Comparison of ENCODE assay signal across 8 cellular contexts in genomic region chr16:55711959-55712876, GRCh38. TPM values are rescaled to one million over a fixed set of nuclear protein-coding genes. Genes with fewer than 3 reads are reported as not detected.
DNase-seq lines count a peak whose midpoint lies in the region; ATAC-seq, FAIRE-seq and TF ChIP-seq lines count a peak whose summit lies in the region.

No MANE protein-coding gene starts in this region.

- peak; percentile 37 for TF ChIP-seq CTCF in HL-60 (IDR thresholded peaks at IDR 0.05; ENCODE audit: insufficient read depth, low read length)
- TF ChIP-seq CTCF in PC-3 (conservative IDR thresholded peaks at IDR 0.05; ENCODE audit: low read depth, low read length): peak; percentile 67
- TF ChIP-seq CTCF in transverse colon (IDR thresholded peaks at IDR 0.05): peak; percentile 51 to 64 (median 55)

- no peak overlapping the region for H3K4ac ChIP-seq in neuronal stem cell (ENCODE audit: low read length)

- WGBS in neuronal stem cell (ENCODE audit: extremely low coverage in 2 of 2, insufficient read length in 2 of 2, insufficient replicate concordance in 1 of 2), 2 donors: no CpG with 5 or more reads among the region's 10 CpGs
- WGBS in transverse colon (ENCODE audit: low coverage in 1 of 2), 2 donors: 35 to 38% methylated on average over 6 to 10 of the region's 10 CpGs

- no peaks in the 10 kb centered on the region for H3K79me1 ChIP-seq in neuronal stem cell (ENCODE audit: low read depth, low read length)

- H3K36me3 ChIP-seq in PC-3 (ENCODE audit: low read depth, low read length) (no peaks in the 10 kb centered on the region), neuronal stem cell (replicated peaks in 1 of 2; ENCODE audit: control insufficient read depth in 2 of 2, insufficient read depth in 2 of 2, low read length in 2 of 2) (no peaks in the 10 kb centered on the region), transverse colon (no peaks in the 10 kb centered on the region)

- H3K9me3 ChIP-seq in PC-3 (ENCODE audit: low read length) (no peaks in the 10 kb centered on the region), neuronal stem cell (replicated peaks in 1 of 2; ENCODE audit: control insufficient read depth in 2 of 2, insufficient read depth in 1 of 2, low read depth in 1 of 2, low read length in 2 of 2) (no peaks in the 10 kb centered on the region), transverse colon (no peaks in the 10 kb centered on the region)

- H3K4me3 ChIP-seq in HL-60 (replicated peaks; ENCODE audit: insufficient read depth, low read length) (no peak overlapping the region), PC-3 (ENCODE audit: low read length) (no peak overlapping the region), neuronal stem cell (ENCODE audit: low read length in 2 of 2) (no peak overlapping the region), transverse colon (no peak overlapping the region)

- no peak overlapping the region for H4K91ac ChIP-seq in neuronal stem cell (ENCODE audit: low read depth, low read length, poor library complexity)

- no peaks in the 10 kb centered on the region for H4K20me1 ChIP-seq in PC-3 (ENCODE audit: low read length)

- FAIRE-seq in GM18507 (lab: Jason Lieb, UNC): peak; percentile 84

- H3K14ac ChIP-seq in neuronal stem cell (ENCODE audit: low read length): no peak overlapping the region

- H3K27ac ChIP-seq in HL-60 (replicated peaks): no peak overlapping the region
- H3K27ac ChIP-seq in PC-3 (ENCODE audit: low read length): no peak overlapping the region
- H3K27ac ChIP-seq in neuronal stem cell (replicated peaks; ENCODE audit: low read length): no peak overlapping the region
- H3K27ac ChIP-seq in transverse colon: no peak overlapping the region

- no peak overlapping the region for H2BK15ac ChIP-seq in neuronal stem cell (ENCODE audit: low read length)

- CTCF ChIA-PET in PC-3 (lab: Charles Lee): no interaction called here

- intact Hi-C loops in PC-3 (cut with micrococcal nuclease) (loop anchor here (1.0 kb wide), 1 partner anchor 131 kb away; no protein-coding TSS in a partner anchor), transverse colon (cut with DNase I; ENCODE audit: low total_unique reads) (loop anchor here (5.0 kb wide), 1 partner anchor 130 kb away; no protein-coding TSS in a partner anchor)

- H3K4me1 ChIP-seq in PC-3 (ENCODE audit: insufficient read depth, low read length): no peaks in the 10 kb centered on the region
- H3K4me1 ChIP-seq in neuronal stem cell (ENCODE audit: control insufficient read depth in 2 of 2, insufficient read depth in 1 of 2, low read depth in 1 of 2, low read length in 2 of 2): no peaks in the 10 kb centered on the region
- no peaks in the 10 kb centered on the region for H3K4me1 ChIP-seq in transverse colon

- POLR2A ChIA-PET in PC-3 (lab: Charles Lee; ENCODE audit: unreplicated experiment): no interaction called here

- ATAC-seq in PC-3: peak; percentile 40; the same call in 1 of the 2 replicates

- H3K79me2 ChIP-seq in PC-3 (ENCODE audit: low read length): no peaks in the 10 kb centered on the region

- no peak for TF ChIP-seq POLR2A in transverse colon (IDR thresholded peaks at IDR 0.05)

- H3F3A ChIP-seq in PC-3 (ENCODE audit: low read length, unreplicated experiment): no peaks in the 10 kb centered on the region

- H3K9me2 ChIP-seq in PC-3 (replicated peaks; ENCODE audit: low read length): no peaks in the 10 kb centered on the region

- no peak overlapping the region for H2AK5ac ChIP-seq in neuronal stem cell (ENCODE audit: low read depth, low read length)

- no TSS peak for BruUV-seq in PC-3 (replicated peaks; lab: Mats Ljungman, UMichigan)

- no peak overlapping the region for H2AFZ ChIP-seq in PC-3 (ENCODE audit: low read length)
- H2AFZ ChIP-seq in neuronal stem cell (ENCODE audit: low read length): no peak overlapping the region

- H2BK5ac ChIP-seq in neuronal stem cell (ENCODE audit: low read length): no peak overlapping the region

- H3K27me3 ChIP-seq in HL-60 (ENCODE audit: insufficient read depth, poor library complexity, severe bottlenecking) (no peaks in the 10 kb centered on the region), PC-3 (ENCODE audit: low read length) (peaks cover 11% of the 10 kb centered on the region; the same call in 1 of the 2 replicates), neuronal stem cell (ENCODE audit: control insufficient read depth in 3 of 3, insufficient read depth in 3 of 3, low read depth in 1 of 3, low read length in 3 of 3) (no peaks in the 10 kb centered on the region), transverse colon (peaks cover 7% of the 10 kb centered on the region)

- in situ Hi-C loops in ACHN (cut with HindIII; ENCODE audit: low pct_ligation_motif_present, low pct_unique_long_range_greater_than_20kb, low sequenced_read_pairs) (loop anchor here (25.0 kb wide), 1 partner anchor 125 kb away; the partner anchor contains the start of gene CES1), transverse colon (cut with MboI; ENCODE audit: low pct_ligation_motif_present in 1 of 4, low pct_unique_long_range_greater_than_20kb in 1 of 4, low sequenced_read_pairs in 3 of 4) (loop anchor here in 2 of 4 donors (5.0 to 10.0 kb wide), 2 partner anchors 130 to 133 kb away; no protein-coding TSS in a partner anchor)

- H3K23ac ChIP-seq in neuronal stem cell (ENCODE audit: low read depth, low read length, poor library complexity): no peak overlapping the region

- DNase-seq in ACHN (peak; percentile 60), GM18507 (ENCODE audit: extremely low spot score, insufficient read length, low read depth) (peak; percentile 23), HL-60 (ENCODE audit: low read depth in 1 of 2, low spot score in 1 of 2) (peak; percentile 31 to 62), PC-3 (peak; percentile 64), fibroblast of peridontal ligament (ENCODE audit: extremely low read depth) (peak; percentile 58), neuronal stem cell (ENCODE audit: low spot score) (peak; percentile 53), transverse colon (peak; percentile 40)
- DNase-seq in activated T-cell treated with anti-CD3 and anti-CD28 coated beads, Interleukin-2, amount 50 U/mL, for 1 hour: peak; percentile 43

- H2BK12ac ChIP-seq in neuronal stem cell (ENCODE audit: low read length): no peak overlapping the region

- no peak overlapping the region for H2BK120ac ChIP-seq in neuronal stem cell (ENCODE audit: low read depth, low read length)

- no peak overlapping the region for H4K8ac ChIP-seq in neuronal stem cell (ENCODE audit: low read depth, low read length)

- no peak overlapping the region for H3K18ac ChIP-seq in neuronal stem cell (ENCODE audit: low read length)

- H3K9ac ChIP-seq in PC-3 (ENCODE audit: low read length) (no peak overlapping the region), neuronal stem cell (ENCODE audit: low read depth, low read length, poor library complexity) (no peak overlapping the region)

- H3K4me2 ChIP-seq in PC-3 (ENCODE audit: low read length) (no peak overlapping the region), neuronal stem cell (ENCODE audit: insufficient read depth, low read length, poor library complexity, severe bottlenecking) (no peak overlapping the region)

- TF ChIP-seq EP300 in transverse colon (IDR thresholded peaks at IDR 0.05; ENCODE audit: low read depth): no peak

RNA-seq across cellular contexts. Expression of gene SLC6A2, which starts 56.4 kb away (rescaled TPM):
- total RNA-seq in PC-3 (2014; rRNA removed): not detected in 2 replicates
- polyA plus RNA-seq in neuronal stem cell (2013, experiment 1 of 2): not detected
- not detected for polyA plus RNA-seq in neuronal stem cell (2013, experiment 2 of 2)
- total RNA-seq in transverse colon: under 1 TPM in 1 of 4 donors, not detected in 3; 0.32 TPM
